Comparison of ENCODE assay signal across 1 cellular context in the genomic region with DNA sequence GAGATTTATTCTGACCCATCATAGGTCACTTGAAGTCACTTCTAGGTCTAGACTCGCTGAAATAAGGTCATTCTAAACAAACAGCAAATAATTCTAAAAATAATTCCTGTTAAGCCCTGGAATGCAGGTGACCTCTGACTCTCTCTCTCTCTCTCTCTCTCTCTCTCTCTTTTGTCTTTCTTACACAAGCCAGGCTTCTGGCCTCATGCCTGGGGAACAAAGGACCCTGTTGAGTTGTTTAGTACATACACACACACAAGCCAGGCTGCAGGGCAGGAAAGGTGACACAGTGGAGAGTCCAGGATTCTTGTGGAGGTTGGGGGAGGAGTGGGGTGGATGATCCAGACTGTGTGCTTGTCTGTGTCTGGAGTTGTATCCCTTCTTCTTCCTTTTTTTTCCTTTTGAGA.
TF ChIP-seq lines count a peak whose summit lies in the region.

No MANE protein-coding gene starts in this region.

TF ChIP-seq in HepG2, 621 proteins besides CTCF, POLR2A, EP300 and RAD21 (continued from another document and continues in another):
- TF ChIP-seq, protein P1, sequence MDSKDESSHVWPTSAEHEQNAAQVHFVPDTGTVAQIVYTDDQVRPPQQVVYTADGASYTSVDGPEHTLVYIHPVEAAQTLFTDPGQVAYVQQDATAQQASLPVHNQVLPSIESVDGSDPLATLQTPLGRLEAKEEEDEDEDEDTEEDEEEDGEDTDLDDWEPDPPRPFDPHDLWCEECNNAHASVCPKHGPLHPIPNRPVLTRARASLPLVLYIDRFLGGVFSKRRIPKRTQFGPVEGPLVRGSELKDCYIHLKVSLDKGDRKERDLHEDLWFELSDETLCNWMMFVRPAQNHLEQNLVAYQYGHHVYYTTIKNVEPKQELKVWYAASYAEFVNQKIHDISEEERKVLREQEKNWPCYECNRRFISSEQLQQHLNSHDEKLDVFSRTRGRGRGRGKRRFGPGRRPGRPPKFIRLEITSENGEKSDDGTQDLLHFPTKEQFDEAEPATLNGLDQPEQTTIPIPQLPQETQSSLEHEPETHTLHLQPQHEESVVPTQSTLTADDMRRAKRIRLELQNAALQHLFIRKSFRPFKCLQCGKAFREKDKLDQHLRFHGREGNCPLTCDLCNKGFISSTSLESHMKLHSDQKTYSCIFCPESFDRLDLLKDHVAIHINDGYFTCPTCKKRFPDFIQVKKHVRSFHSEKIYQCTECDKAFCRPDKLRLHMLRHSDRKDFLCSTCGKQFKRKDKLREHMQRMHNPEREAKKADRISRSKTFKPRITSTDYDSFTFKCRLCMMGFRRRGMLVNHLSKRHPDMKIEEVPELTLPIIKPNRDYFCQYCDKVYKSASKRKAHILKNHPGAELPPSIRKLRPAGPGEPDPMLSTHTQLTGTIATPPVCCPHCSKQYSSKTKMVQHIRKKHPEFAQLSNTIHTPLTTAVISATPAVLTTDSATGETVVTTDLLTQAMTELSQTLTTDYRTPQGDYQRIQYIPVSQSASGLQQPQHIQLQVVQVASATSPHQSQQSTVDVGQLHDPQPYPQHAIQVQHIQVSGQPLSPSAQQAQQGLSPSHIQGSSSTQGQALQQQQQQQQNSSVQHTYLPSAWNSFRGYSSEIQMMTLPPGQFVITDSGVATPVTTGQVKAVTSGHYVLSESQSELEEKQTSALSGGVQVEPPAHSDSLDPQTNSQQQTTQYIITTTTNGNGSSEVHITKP (CRISPR knock-in tag; IDR thresholded peaks at IDR 0.05; ENCODE audit: low read depth): peak; percentile 34; the same call in 1 of the 2 replicates
- TF ChIP-seq ZNF317 (CRISPR knock-in tag; IDR thresholded peaks at IDR 0.05): 0 out of 2 replicates have a peak, but pooled peaks have one; percentile 56
- TF ChIP-seq CBX2 (IDR thresholded peaks at IDR 0.05; ENCODE audit: low read depth, low read length): no peak
- TF ChIP-seq CBX2 (CRISPR knock-in tag; IDR thresholded peaks at IDR 0.05; ENCODE audit: low read depth): no peak
- TF ChIP-seq JUN (CRISPR knock-in tag; IDR thresholded peaks at IDR 0.05): no peak; the same call in 1 of the 2 replicates
- no peak for TF ChIP-seq RARG (CRISPR knock-in tag; IDR thresholded peaks at IDR 0.05; ENCODE audit: low read depth)
- peak; percentile 45; the same call in 1 of the 2 replicates for TF ChIP-seq YEATS4 (CRISPR knock-in tag; IDR thresholded peaks at IDR 0.05; ENCODE audit: borderline replicate concordance)
- TF ChIP-seq, protein P2, sequence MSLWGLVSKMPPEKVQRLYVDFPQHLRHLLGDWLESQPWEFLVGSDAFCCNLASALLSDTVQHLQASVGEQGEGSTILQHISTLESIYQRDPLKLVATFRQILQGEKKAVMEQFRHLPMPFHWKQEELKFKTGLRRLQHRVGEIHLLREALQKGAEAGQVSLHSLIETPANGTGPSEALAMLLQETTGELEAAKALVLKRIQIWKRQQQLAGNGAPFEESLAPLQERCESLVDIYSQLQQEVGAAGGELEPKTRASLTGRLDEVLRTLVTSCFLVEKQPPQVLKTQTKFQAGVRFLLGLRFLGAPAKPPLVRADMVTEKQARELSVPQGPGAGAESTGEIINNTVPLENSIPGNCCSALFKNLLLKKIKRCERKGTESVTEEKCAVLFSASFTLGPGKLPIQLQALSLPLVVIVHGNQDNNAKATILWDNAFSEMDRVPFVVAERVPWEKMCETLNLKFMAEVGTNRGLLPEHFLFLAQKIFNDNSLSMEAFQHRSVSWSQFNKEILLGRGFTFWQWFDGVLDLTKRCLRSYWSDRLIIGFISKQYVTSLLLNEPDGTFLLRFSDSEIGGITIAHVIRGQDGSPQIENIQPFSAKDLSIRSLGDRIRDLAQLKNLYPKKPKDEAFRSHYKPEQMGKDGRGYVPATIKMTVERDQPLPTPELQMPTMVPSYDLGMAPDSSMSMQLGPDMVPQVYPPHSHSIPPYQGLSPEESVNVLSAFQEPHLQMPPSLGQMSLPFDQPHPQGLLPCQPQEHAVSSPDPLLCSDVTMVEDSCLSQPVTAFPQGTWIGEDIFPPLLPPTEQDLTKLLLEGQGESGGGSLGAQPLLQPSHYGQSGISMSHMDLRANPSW (CRISPR knock-in tag; IDR thresholded peaks at IDR 0.05; ENCODE audit: borderline replicate concordance): peak; percentile 85; the same call in 1 of the 2 replicates
- TF ChIP-seq FOXA1 (IDR thresholded peaks at IDR 0.05): 0 out of 2 replicates have a peak, but pooled peaks have one; percentile 43
- peak; percentile 82 for TF ChIP-seq FOXA1 (CRISPR knock-in tag; IDR thresholded peaks at IDR 0.05)
- peak; percentile 95 for TF ChIP-seq NR2C2 (CRISPR knock-in tag; IDR thresholded peaks at IDR 0.05; ENCODE audit: borderline replicate concordance)
- TF ChIP-seq ZNF839 (CRISPR knock-in tag; IDR thresholded peaks at IDR 0.05; ENCODE audit: borderline replicate concordance): no peak
- TF ChIP-seq, protein P3, sequence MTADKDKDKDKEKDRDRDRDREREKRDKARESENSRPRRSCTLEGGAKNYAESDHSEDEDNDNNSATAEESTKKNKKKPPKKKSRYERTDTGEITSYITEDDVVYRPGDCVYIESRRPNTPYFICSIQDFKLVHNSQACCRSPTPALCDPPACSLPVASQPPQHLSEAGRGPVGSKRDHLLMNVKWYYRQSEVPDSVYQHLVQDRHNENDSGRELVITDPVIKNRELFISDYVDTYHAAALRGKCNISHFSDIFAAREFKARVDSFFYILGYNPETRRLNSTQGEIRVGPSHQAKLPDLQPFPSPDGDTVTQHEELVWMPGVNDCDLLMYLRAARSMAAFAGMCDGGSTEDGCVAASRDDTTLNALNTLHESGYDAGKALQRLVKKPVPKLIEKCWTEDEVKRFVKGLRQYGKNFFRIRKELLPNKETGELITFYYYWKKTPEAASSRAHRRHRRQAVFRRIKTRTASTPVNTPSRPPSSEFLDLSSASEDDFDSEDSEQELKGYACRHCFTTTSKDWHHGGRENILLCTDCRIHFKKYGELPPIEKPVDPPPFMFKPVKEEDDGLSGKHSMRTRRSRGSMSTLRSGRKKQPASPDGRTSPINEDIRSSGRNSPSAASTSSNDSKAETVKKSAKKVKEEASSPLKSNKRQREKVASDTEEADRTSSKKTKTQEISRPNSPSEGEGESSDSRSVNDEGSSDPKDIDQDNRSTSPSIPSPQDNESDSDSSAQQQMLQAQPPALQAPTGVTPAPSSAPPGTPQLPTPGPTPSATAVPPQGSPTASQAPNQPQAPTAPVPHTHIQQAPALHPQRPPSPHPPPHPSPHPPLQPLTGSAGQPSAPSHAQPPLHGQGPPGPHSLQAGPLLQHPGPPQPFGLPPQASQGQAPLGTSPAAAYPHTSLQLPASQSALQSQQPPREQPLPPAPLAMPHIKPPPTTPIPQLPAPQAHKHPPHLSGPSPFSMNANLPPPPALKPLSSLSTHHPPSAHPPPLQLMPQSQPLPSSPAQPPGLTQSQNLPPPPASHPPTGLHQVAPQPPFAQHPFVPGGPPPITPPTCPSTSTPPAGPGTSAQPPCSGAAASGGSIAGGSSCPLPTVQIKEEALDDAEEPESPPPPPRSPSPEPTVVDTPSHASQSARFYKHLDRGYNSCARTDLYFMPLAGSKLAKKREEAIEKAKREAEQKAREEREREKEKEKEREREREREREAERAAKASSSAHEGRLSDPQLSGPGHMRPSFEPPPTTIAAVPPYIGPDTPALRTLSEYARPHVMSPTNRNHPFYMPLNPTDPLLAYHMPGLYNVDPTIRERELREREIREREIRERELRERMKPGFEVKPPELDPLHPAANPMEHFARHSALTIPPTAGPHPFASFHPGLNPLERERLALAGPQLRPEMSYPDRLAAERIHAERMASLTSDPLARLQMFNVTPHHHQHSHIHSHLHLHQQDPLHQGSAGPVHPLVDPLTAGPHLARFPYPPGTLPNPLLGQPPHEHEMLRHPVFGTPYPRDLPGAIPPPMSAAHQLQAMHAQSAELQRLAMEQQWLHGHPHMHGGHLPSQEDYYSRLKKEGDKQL (CRISPR knock-in tag; IDR thresholded peaks at IDR 0.05; ENCODE audit: low read depth): peak; percentile 76
- no peak for TF ChIP-seq MAF1 (CRISPR knock-in tag; IDR thresholded peaks at IDR 0.05; ENCODE audit: borderline replicate concordance)
- TF ChIP-seq ZNF546 (CRISPR knock-in tag; conservative IDR thresholded peaks at IDR 0.05): no peak
- TF ChIP-seq ZNF205 (CRISPR knock-in tag; IDR thresholded peaks at IDR 0.05): peak; percentile 81; the same call in 1 of the 2 replicates
- TF ChIP-seq FOXK2 (IDR thresholded peaks at IDR 0.05): peak; percentile 94
- TF ChIP-seq, protein P4, sequence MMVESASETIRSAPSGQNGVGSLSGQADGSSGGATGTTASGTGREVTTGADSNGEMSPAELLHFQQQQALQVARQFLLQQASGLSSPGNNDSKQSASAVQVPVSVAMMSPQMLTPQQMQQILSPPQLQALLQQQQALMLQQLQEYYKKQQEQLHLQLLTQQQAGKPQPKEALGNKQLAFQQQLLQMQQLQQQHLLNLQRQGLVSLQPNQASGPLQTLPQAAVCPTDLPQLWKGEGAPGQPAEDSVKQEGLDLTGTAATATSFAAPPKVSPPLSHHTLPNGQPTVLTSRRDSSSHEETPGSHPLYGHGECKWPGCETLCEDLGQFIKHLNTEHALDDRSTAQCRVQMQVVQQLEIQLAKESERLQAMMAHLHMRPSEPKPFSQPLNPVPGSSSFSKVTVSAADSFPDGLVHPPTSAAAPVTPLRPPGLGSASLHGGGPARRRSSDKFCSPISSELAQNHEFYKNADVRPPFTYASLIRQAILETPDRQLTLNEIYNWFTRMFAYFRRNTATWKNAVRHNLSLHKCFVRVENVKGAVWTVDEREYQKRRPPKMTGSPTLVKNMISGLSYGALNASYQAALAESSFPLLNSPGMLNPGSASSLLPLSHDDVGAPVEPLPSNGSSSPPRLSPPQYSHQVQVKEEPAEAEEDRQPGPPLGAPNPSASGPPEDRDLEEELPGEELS (CRISPR knock-in tag; IDR thresholded peaks at IDR 0.05): peak; percentile 97
- TF ChIP-seq MYNN (CRISPR knock-in tag; IDR thresholded peaks at IDR 0.05; ENCODE audit: low read depth): no peak
- TF ChIP-seq, protein P5, sequence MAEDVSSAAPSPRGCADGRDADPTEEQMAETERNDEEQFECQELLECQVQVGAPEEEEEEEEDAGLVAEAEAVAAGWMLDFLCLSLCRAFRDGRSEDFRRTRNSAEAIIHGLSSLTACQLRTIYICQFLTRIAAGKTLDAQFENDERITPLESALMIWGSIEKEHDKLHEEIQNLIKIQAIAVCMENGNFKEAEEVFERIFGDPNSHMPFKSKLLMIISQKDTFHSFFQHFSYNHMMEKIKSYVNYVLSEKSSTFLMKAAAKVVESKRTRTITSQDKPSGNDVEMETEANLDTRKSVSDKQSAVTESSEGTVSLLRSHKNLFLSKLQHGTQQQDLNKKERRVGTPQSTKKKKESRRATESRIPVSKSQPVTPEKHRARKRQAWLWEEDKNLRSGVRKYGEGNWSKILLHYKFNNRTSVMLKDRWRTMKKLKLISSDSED (CRISPR knock-in tag; IDR thresholded peaks at IDR 0.05): no peak
- TF ChIP-seq PRPF4 (IDR thresholded peaks at IDR 0.05; ENCODE audit: low read depth, low read length, poor library complexity, severe bottlenecking): no peak
- TF ChIP-seq TBP (CRISPR knock-in tag; IDR thresholded peaks at IDR 0.05): no peak
- TF ChIP-seq, protein P6, sequence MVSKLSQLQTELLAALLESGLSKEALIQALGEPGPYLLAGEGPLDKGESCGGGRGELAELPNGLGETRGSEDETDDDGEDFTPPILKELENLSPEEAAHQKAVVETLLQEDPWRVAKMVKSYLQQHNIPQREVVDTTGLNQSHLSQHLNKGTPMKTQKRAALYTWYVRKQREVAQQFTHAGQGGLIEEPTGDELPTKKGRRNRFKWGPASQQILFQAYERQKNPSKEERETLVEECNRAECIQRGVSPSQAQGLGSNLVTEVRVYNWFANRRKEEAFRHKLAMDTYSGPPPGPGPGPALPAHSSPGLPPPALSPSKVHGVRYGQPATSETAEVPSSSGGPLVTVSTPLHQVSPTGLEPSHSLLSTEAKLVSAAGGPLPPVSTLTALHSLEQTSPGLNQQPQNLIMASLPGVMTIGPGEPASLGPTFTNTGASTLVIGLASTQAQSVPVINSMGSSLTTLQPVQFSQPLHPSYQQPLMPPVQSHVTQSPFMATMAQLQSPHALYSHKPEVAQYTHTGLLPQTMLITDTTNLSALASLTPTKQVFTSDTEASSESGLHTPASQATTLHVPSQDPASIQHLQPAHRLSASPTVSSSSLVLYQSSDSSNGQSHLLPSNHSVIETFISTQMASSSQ (IDR thresholded peaks at IDR 0.05; ENCODE audit: low read depth): peak; percentile 74
- TF ChIP-seq, protein P6 (CRISPR knock-in tag; IDR thresholded peaks at IDR 0.05; ENCODE audit: borderline replicate concordance): peak; percentile 78; the same call in 1 of the 2 replicates
- TF ChIP-seq, protein P7, sequence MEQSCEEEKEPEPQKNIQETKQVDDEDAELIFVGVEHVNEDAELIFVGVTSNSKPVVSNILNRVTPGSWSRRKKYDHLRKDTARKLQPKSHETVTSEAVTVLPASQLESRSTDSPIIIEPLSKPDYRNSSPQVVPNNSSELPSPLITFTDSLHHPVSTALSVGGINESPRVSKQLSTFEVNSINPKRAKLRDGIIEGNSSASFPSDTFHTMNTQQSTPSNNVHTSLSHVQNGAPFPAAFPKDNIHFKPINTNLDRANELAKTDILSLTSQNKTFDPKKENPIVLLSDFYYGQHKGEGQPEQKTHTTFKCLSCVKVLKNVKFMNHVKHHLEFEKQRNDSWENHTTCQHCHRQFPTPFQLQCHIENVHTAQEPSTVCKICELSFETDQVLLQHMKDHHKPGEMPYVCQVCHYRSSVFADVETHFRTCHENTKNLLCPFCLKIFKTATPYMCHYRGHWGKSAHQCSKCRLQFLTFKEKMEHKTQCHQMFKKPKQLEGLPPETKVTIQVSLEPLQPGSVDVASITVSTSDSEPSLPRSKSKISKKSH (CRISPR knock-in tag; IDR thresholded peaks at IDR 0.05; ENCODE audit: borderline replicate concordance): no peak
- peak; percentile 50; the same call in 1 of the 2 replicates for TF ChIP-seq ZNF747 (CRISPR knock-in tag; IDR thresholded peaks at IDR 0.05; ENCODE audit: borderline replicate concordance)
- TF ChIP-seq SP4 (CRISPR knock-in tag; IDR thresholded peaks at IDR 0.05): peak; percentile 46; the same call in 1 of the 2 replicates
- no peak for TF ChIP-seq DNMT1 (CRISPR knock-in tag; IDR thresholded peaks at IDR 0.05)
- no peak for TF ChIP-seq FOSL1 (CRISPR knock-in tag; IDR thresholded peaks at IDR 0.05; ENCODE audit: borderline replicate concordance)
- TF ChIP-seq ZNF703 (CRISPR knock-in tag; IDR thresholded peaks at IDR 0.05; ENCODE audit: borderline replicate concordance): peak; percentile 72; the same call in 1 of the 2 replicates
- TF ChIP-seq NAIF1 (CRISPR knock-in tag; IDR thresholded peaks at IDR 0.05; ENCODE audit: borderline replicate concordance): no peak
- TF ChIP-seq SNAPC2 (CRISPR knock-in tag; IDR thresholded peaks at IDR 0.05): 0 out of 2 replicates have a peak, but pooled peaks have one; percentile 44
- TF ChIP-seq SMAD3 (CRISPR knock-in tag; IDR thresholded peaks at IDR 0.05): peak; percentile 82
- TF ChIP-seq NCOA5 (CRISPR knock-in tag; IDR thresholded peaks at IDR 0.05): no peak
